21 cellular contexts compared by ENCODE assay signal in the genomic region with DNA sequence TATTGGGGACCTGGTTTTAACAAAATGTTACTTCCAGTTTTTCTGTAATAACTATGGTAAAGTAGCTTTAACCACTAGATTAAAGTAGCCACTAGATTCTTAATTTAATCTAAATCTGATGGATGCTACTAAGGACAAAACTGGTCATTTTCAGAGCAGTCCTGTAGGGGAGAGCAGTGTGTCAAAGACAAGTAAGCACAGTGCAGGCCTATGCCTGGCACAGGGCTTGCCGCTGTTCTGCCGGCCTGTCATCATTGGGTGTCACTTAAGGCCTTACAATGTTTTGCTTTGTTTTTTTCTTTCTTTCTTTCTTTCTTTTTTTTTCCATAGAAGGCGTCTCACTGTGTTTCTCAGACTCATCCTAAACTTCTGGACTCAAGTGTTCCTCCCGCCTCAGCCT. TPM values are rescaled to one million over a fixed set of nuclear protein-coding genes. Genes with fewer than 3 reads are reported as not detected.
DNase-seq lines count a peak whose midpoint lies in the region; ATAC-seq and TF ChIP-seq lines count a peak whose summit lies in the region.
"Had no signal": no experiment of that assay in that cellular context is flagged by ENCODE, and none has a peak within 500 bp of the region (broad histone marks: within the 10 kb centered on the region; RNA-seq: fewer than 3 reads in every experiment).

No MANE protein-coding gene starts in this region.

- H3K9me3 Mint-ChIP-seq in CD14-positive monocyte: no peaks in the 10 kb centered on the region
- H3K9me3 Mint-ChIP-seq: activated CD4-positive, alpha-beta memory T cell treated with anti-CD3 and anti-CD28 coated beads, Interleukin-2, amount 10 ng/mL, durations not matched to agents 7 days and 5 days had no signal

- H3K4me3 Mint-ChIP-seq in CD14-positive monocyte: no peak overlapping the region
- H3K4me3 Mint-ChIP-seq: activated CD4-positive, alpha-beta memory T cell treated with anti-CD3 and anti-CD28 coated beads, Interleukin-2, amount 10 ng/mL, durations not matched to agents 7 days and 5 days; CD4-positive, alpha-beta memory T cell had no signal

- no peaks in the 10 kb centered on the region for H3K4me1 Mint-ChIP-seq in CD14-positive monocyte
- H3K4me1 Mint-ChIP-seq: CD4-positive, alpha-beta memory T cell had no signal

- peak; percentile 8 for TF ChIP-seq CTCF in astrocyte of the cerebellum (IDR thresholded peaks at IDR 0.05; ENCODE audit: low read depth, low read length, missing control alignments)
- no peak for TF ChIP-seq CTCF in CD14-positive monocyte (IDR thresholded peaks at IDR 0.05)

- no peak overlapping the region for H3K4me3 ChIP-seq in astrocyte of the cerebellum (ENCODE audit: low read depth, low read length)
- H3K4me3 ChIP-seq: breast epithelium, coronary artery, lower lobe of right lung, stomach, upper lobe of left lung had no signal

- H3K27me3 Mint-ChIP-seq in CD14-positive monocyte (ENCODE audit: low read depth in 3 of 3): peaks cover 0 to 3% (median 0%) of the 10 kb centered on the region in 3 donors
- H3K27me3 Mint-ChIP-seq: activated CD4-positive, alpha-beta memory T cell treated with anti-CD3 and anti-CD28 coated beads, Interleukin-2, amount 10 ng/mL, durations not matched to agents 7 days and 5 days; CD4-positive, alpha-beta memory T cell had no signal

- intact Hi-C loops in posterior cingulate gyrus (cut with DNase I) (loop anchor here (5.0 kb wide), 1 partner anchor 95 kb away; no protein-coding TSS in a partner anchor), CD14-positive monocyte (cut with micrococcal nuclease) (no loop called here)

- DNase-seq in EH (ENCODE audit: low read depth) (peak; percentile 32), astrocyte of the cerebellum (ENCODE audit: low read depth) (no peak), hippocampal formation (lab: John Stamatoyannopoulos, UW) (peak; percentile 19 to 54), posterior cingulate gyrus (peak in 7 of 10 donors; percentile 24 to 93 (median 46)), NCI-H146 (lab: John Stamatoyannopoulos, UW) (no peak), CD14-positive monocyte (ENCODE audit: low spot score) (no peak)
- DNase-seq in activated T-cell treated with anti-CD3 and anti-CD28 coated beads, Interleukin-2, amount 50 U/mL, for 48 hours: no peak
- DNase-seq: activated CD4-positive, alpha-beta memory T cell treated with anti-CD3 and anti-CD28 coated beads, Interleukin-2, amount 10 ng/mL, durations not matched to agents 7 days and 5 days; activated effector memory CD4-positive, alpha-beta T cell treated with anti-CD3 and anti-CD28 coated beads, Interleukin-2, amount 50 U/mL, for 16 hours; CD4-positive, alpha-beta memory T cell; islet precursor cell; lower lobe of right lung; NCI-H2029 treated with DMSO at 0.1 percent for 48 hours; NCI-H446; stomach; upper lobe of left lung had no signal

- in situ Hi-C loops in astrocyte of the cerebellum (cut with HindIII; ENCODE audit: low sequenced_read_pairs): no loop called here

- H3K27ac Mint-ChIP-seq in CD14-positive monocyte: no peak overlapping the region
- H3K27ac Mint-ChIP-seq: activated CD4-positive, alpha-beta memory T cell treated with anti-CD3 and anti-CD28 coated beads, Interleukin-2, amount 10 ng/mL, durations not matched to agents 7 days and 5 days; CD4-positive, alpha-beta memory T cell had no signal

- no peak for ATAC-seq in HG03039 (IDR thresholded peaks at IDR 0.05; ENCODE audit: unreplicated experiment)
- ATAC-seq: activated CD4-positive, CD25-positive, alpha-beta regulatory T cell treated with anti-CD3 and anti-CD28 coated beads, Interleukin-2, amount 50 U/mL, for 24 hours; lower lobe of right lung; right cardiac atrium had no signal

- H3K36me3 Mint-ChIP-seq in CD14-positive monocyte: peaks cover 9 to 10% of the 10 kb centered on the region in 2 donors

RNA-seq across cellular contexts. Expression of gene NXNL2, which starts 53.0 kb away (rescaled TPM):
- not detected for polyA plus RNA-seq in CD14-positive monocyte
- polyA plus RNA-seq: CD4-positive, alpha-beta memory T cell had no signal

Comparison
In these comparisons a context has a peak if more than half of its experiments do, and no peak if none do; other contexts are left out.
1. DNase-seq: peak in EH (single experiment), hippocampal formation (2 of 2) and posterior cingulate gyrus (7 of 10); none in astrocyte of the cerebellum (single experiment), activated T-cell treated with anti-CD3 and anti-CD28 coated beads, Interleukin-2, amount 50 U/mL, for 48 hours (0 of 2), NCI-H146 (single experiment) and CD14-positive monocyte (single experiment).